16 cellular contexts compared by ENCODE assay signal in the genomic region with DNA sequence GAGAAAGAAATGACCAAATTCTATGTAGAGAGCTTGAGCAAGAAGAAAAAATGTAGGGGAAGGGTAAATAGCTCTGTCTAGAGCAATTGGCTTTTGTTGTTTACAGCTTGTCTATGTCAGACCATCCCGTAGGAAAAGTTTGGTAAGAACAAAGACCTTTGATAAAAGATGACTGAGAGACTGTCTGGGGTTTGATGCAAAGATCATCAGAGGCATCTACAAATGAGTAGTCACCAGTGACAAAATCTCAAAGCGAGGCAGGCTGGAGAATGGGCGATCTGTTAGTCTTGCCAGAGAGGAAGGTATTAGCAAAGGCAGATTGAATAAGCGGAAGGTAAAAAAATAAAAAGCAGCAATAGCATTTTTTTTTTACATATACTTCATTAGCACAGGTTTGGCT.
A peak's percentile ranks its signal among the peaks of the same experiment; 100 is the strongest.
DNase-seq lines count a peak whose midpoint lies in the region; ATAC-seq, FAIRE-seq and TF ChIP-seq lines count a peak whose summit lies in the region.
"Had no signal": no experiment of that assay in that cellular context is flagged by ENCODE, and none has a peak within 500 bp of the region (broad histone marks: within the 10 kb centered on the region; RNA-seq: fewer than 3 reads in every experiment).

No MANE protein-coding gene starts in this region.

- DNase-seq in NCI-H82 (lab: John Stamatoyannopoulos, UW) (peak; percentile 3), NCI-H82 treated with DMSO at 0.1 percent for 48 hours (lab: John Stamatoyannopoulos, UW; ENCODE audit: unreplicated experiment) (no peak), GM19239 (ENCODE audit: insufficient read length, low spot score) (no peak), ovary (no peak), NCI-H1092 (lab: John Stamatoyannopoulos, UW) (no peak)
- no peak for DNase-seq in activated naive CD8-positive, alpha-beta T cell treated with anti-CD3 and anti-CD28 coated beads, Interleukin-2, amount 50 U/mL, for 24 hours
- DNase-seq: Caco-2; CD8-positive, alpha-beta T cell; DMS53; GOT3; H9 had no signal

- peaks cover 31% of the 10 kb centered on the region for H3K4me1 Mint-ChIP-seq in activated naive CD8-positive, alpha-beta T cell treated with anti-CD3 and anti-CD28 coated beads, Interleukin-2, amount 50 U/mL, for 24 hours
- H3K4me1 Mint-ChIP-seq: CD14-positive monocyte, H9 had no signal

- no peak for TF ChIP-seq CTCF in ovary (IDR thresholded peaks at IDR 0.05)

- no peak overlapping the region for H3K4me3 Mint-ChIP-seq in activated naive CD8-positive, alpha-beta T cell treated with anti-CD3 and anti-CD28 coated beads, Interleukin-2, amount 50 U/mL, for 24 hours
- H3K4me3 Mint-ChIP-seq: CD14-positive monocyte; CD8-positive, alpha-beta T cell; H9 had no signal

- peaks cover 22% of the 10 kb centered on the region for H3K36me3 Mint-ChIP-seq in activated naive CD8-positive, alpha-beta T cell treated with anti-CD3 and anti-CD28 coated beads, Interleukin-2, amount 50 U/mL, for 24 hours (ENCODE audit: low read depth)

- intact Hi-C loops in ovary (cut with DNase I) = no loop called here

- no peaks in the 10 kb centered on the region for H3K36me3 ChIP-seq in mesodermal cell (ENCODE audit: control insufficient read depth, insufficient read depth, low read length)
- H3K36me3 ChIP-seq in ovary = no peaks in the 10 kb centered on the region

- no peaks in the 10 kb centered on the region for H3K27me3 ChIP-seq in ovary

- 89 to 100% methylated on average over 1 of the region's 4 CpGs for WGBS in mesodermal cell (ENCODE audit: insufficient coverage in 2 of 2), 2 experiments
- 95 to 96% (median 95%) methylated on average over 4 of the region's 4 CpGs for WGBS in ovary, 3 donors

- peak; percentile 58 for FAIRE-seq in GM19239 (lab: Jason Lieb, UNC)
- FAIRE-seq: GM18507 had no signal

- no peaks in the 10 kb centered on the region for H3K9me3 Mint-ChIP-seq in activated naive CD8-positive, alpha-beta T cell treated with anti-CD3 and anti-CD28 coated beads, Interleukin-2, amount 50 U/mL, for 24 hours
- H3K9me3 Mint-ChIP-seq: CD8-positive, alpha-beta T cell had no signal

- H3K27ac Mint-ChIP-seq in activated naive CD8-positive, alpha-beta T cell treated with anti-CD3 and anti-CD28 coated beads, Interleukin-2, amount 50 U/mL, for 24 hours = no peak overlapping the region
- H3K27ac Mint-ChIP-seq: CD14-positive monocyte; CD8-positive, alpha-beta T cell; H9 had no signal

- no peak for TF ChIP-seq POLR2A in ovary (IDR thresholded peaks at IDR 0.05)

- H3K4me1 ChIP-seq in mesodermal cell (ENCODE audit: control insufficient read depth, insufficient read depth, low read length, poor library complexity, severe bottlenecking) (no peaks in the 10 kb centered on the region), ovary (ENCODE audit: insufficient read depth) (no peaks in the 10 kb centered on the region)

- H3K4me3 ChIP-seq in mesodermal cell (ENCODE audit: extremely low read depth, insufficient read depth, low read length, poor library complexity, severe bottlenecking) (no peak overlapping the region), ovary (no peak overlapping the region)

- TF ChIP-seq EP300 in ovary (IDR thresholded peaks at IDR 0.05) = no peak

- H3K27me3 Mint-ChIP-seq in activated naive CD8-positive, alpha-beta T cell treated with anti-CD3 and anti-CD28 coated beads, Interleukin-2, amount 50 U/mL, for 24 hours = no peaks in the 10 kb centered on the region

- H3K9me3 ChIP-seq in mesodermal cell (ENCODE audit: control insufficient read depth, low read length) = no peaks in the 10 kb centered on the region
- H3K9me3 ChIP-seq in ovary = no peaks in the 10 kb centered on the region
- H3K9me3 ChIP-seq: Caco-2 had no signal

- peak; percentile 59 for ATAC-seq in activated naive CD8-positive, alpha-beta T cell treated with anti-CD3 and anti-CD28 coated beads, Interleukin-2, amount 50 U/mL, for 24 hours
- no peak for ATAC-seq in GM21447 (IDR thresholded peaks at IDR 0.05; ENCODE audit: unreplicated experiment)
- ATAC-seq: CD8-positive, alpha-beta T cell had no signal

- peak overlapping the region; percentile 10 for H3K27ac ChIP-seq in mesodermal cell (ENCODE audit: low read depth, low read length, severe bottlenecking)
- H3K27ac ChIP-seq in ovary = no peak overlapping the region
- H3K27ac ChIP-seq: 22Rv1 had no signal
